In genomic region chr10:124736491-124737136, GRCh38 we compare ENCODE assay signal across 9 cellular contexts. TPM values are rescaled to one million over a fixed set of nuclear protein-coding genes. Genes with fewer than 3 reads are reported as not detected.
DNase-seq lines count a peak whose midpoint lies in the region; ATAC-seq, FAIRE-seq and TF ChIP-seq lines count a peak whose summit lies in the region.
"Had no signal": no experiment of that assay in that cellular context is flagged by ENCODE, and none has a peak within 500 bp of the region (broad histone marks: within the 10 kb centered on the region; RNA-seq: fewer than 3 reads in every experiment).

No MANE protein-coding gene starts in this region.

- intact Hi-C loops in Panc1 (cut with micrococcal nuclease; ENCODE audit: unreplicated experiment), result no loop called here
- intact Hi-C loops in activated T-helper 2 cell treated with anti-CD3 and anti-CD28 coated beads, Interferon-gamma antibody, Interleukin-2, Interleukin-4, amounts not matched to agents 10 μg/mL and 5 μg/mL and 100 μg/mL, durations not matched to agents 14 hours and 24 hours and 36 hours (cut with micrococcal nuclease), result no loop called here

- H3K4me1 Mint-ChIP-seq in activated T-helper 2 cell treated with anti-CD3 and anti-CD28 coated beads, Interferon-gamma antibody, Interleukin-2, Interleukin-4, amounts not matched to agents 10 μg/mL and 5 μg/mL and 100 μg/mL, durations not matched to agents 14 hours and 24 hours and 36 hours (ENCODE audit: low read depth), result peaks cover 66% of the 10 kb centered on the region

- no TSS peak for BruUV-seq in Panc1 (replicated peaks; lab: Mats Ljungman, UMichigan)

- peaks cover 2% of the 10 kb centered on the region for H3K27me3 Mint-ChIP-seq in activated T-helper 2 cell treated with anti-CD3 and anti-CD28 coated beads, Interferon-gamma antibody, Interleukin-2, Interleukin-4, amounts not matched to agents 10 μg/mL and 5 μg/mL and 100 μg/mL, durations not matched to agents 14 hours and 24 hours and 36 hours (ENCODE audit: low read depth)

- in situ Hi-C loops in Panc1 (cut with HindIII; ENCODE audit: low pct_unique_long_range_greater_than_20kb, low sequenced_read_pairs), result no loop called here

- no peak for TF ChIP-seq CTCF in A549 (IDR thresholded peaks at IDR 0.05)
- no peak for TF ChIP-seq CTCF in Panc1 (IDR thresholded peaks at IDR 0.05)

- H3K9me3 Mint-ChIP-seq in activated T-helper 2 cell treated with anti-CD3 and anti-CD28 coated beads, Interferon-gamma antibody, Interleukin-2, Interleukin-4, amounts not matched to agents 10 μg/mL and 5 μg/mL and 100 μg/mL, durations not matched to agents 14 hours and 24 hours and 36 hours, result no peaks in the 10 kb centered on the region

- ATAC-seq in A549 (peak in 1 of 2 experiments; percentile 66; a peak in 3 of 6 replicates), Panc1 (peak; percentile 76), esophagus mucosa (peak; percentile 71), GM18517 (IDR thresholded peaks at IDR 0.05; ENCODE audit: unreplicated experiment) (no peak)

- H3K4me3 ChIP-seq in A549, result no peak overlapping the region
- peak overlapping the region in 1 of 2 experiments; percentile 12; a peak in 2 of 4 replicates for H3K4me3 ChIP-seq in Panc1 (ENCODE audit: low read depth in 2 of 2, low read length in 2 of 2)

- WGBS in A549 (ENCODE audit: missing lambda C conversion rate), result 53% methylated on average over 8 of the region's 11 CpGs

- TF ChIP-seq POLR2A in A549 (IDR thresholded peaks at IDR 0.05; ENCODE audit: low read length), result no peak

- no peak for TF ChIP-seq RAD21 in A549 (conservative IDR thresholded peaks at IDR 0.05 in 1 of 2, IDR thresholded peaks at IDR 0.05 in 1 of 2)

- H3K27me3 ChIP-seq in Panc1 (ENCODE audit: control insufficient read depth, insufficient read depth, low read length), result no peaks in the 10 kb centered on the region

- no peaks in the 10 kb centered on the region for H3K9me3 ChIP-seq in A549
- H3K9me3 ChIP-seq in Panc1 (ENCODE audit: control insufficient read depth, insufficient read depth, low read depth, low read length), result no peaks in the 10 kb centered on the region

- H3K4me3 Mint-ChIP-seq in activated T-helper 2 cell treated with anti-CD3 and anti-CD28 coated beads, Interferon-gamma antibody, Interleukin-2, Interleukin-4, amounts not matched to agents 10 μg/mL and 5 μg/mL and 100 μg/mL, durations not matched to agents 14 hours and 24 hours and 36 hours (ENCODE audit: low read depth), result no peak overlapping the region

- H3K36me3 Mint-ChIP-seq in activated T-helper 2 cell treated with anti-CD3 and anti-CD28 coated beads, Interferon-gamma antibody, Interleukin-2, Interleukin-4, amounts not matched to agents 10 μg/mL and 5 μg/mL and 100 μg/mL, durations not matched to agents 14 hours and 24 hours and 36 hours (ENCODE audit: low read depth), result peaks cover 44% of the 10 kb centered on the region

- peak overlapping the region in 1 of 2 experiments; percentile 67; a peak in 3 of 6 replicates for H3K27ac ChIP-seq in A549
- peak overlapping the region; percentile 86 for H3K27ac ChIP-seq in Panc1 (ENCODE audit: low read length)

- no peak for TF ChIP-seq EP300 in A549 (IDR thresholded peaks at IDR 0.05)

- no peak for FAIRE-seq in A549 (lab: Jason Lieb, UNC)
- FAIRE-seq: G401.6 had no signal

- H3K4me1 ChIP-seq in A549 (peaks cover 26% of the 10 kb centered on the region), Panc1 (ENCODE audit: control insufficient read depth, insufficient read depth, low read length) (peaks cover 69% of the 10 kb centered on the region)

- H3K27ac Mint-ChIP-seq in activated T-helper 2 cell treated with anti-CD3 and anti-CD28 coated beads, Interferon-gamma antibody, Interleukin-2, Interleukin-4, amounts not matched to agents 10 μg/mL and 5 μg/mL and 100 μg/mL, durations not matched to agents 14 hours and 24 hours and 36 hours, result no peak overlapping the region

- H3K4me2 ChIP-seq in A549, result peak overlapping the region; percentile 25; the same call in 2 of the 3 replicates

- peak in 1 of 2 experiments; percentile 36 for DNase-seq in A549 (ENCODE audit: low read depth in 1 of 2, low spot score in 1 of 2)
- DNase-seq in Panc1 (ENCODE audit: low read depth, low spot score), result no peak
- peak; percentile 94 for DNase-seq in myocyte (ENCODE audit: low read depth)
- no peak for DNase-seq in activated T-helper 2 cell treated with anti-CD3 and anti-CD28 coated beads, Interferon-gamma antibody, Interleukin-2, Interleukin-4, amounts not matched to agents 10 μg/mL and 5 μg/mL and 100 μg/mL, durations not matched to agents 14 hours and 24 hours and 36 hours (ENCODE audit: low spot score)
- no peak for DNase-seq in OCI-M1 (lab: John Stamatoyannopoulos, UW)
- no peak for DNase-seq in central memory CD4-positive, alpha-beta T cell

- H3K36me3 ChIP-seq in Panc1 (ENCODE audit: control insufficient read depth, insufficient read depth, low read length), result no peaks in the 10 kb centered on the region

- CTCF ChIA-PET in A549 (lab: Yijun Ruan, JAX) (interaction anchor here (1.0 to 6.8 kb wide), 3 partner anchors 197 to 348 kb away, joined by 3 to 96 read pairs (median 11); no protein-coding TSS in a partner anchor), Panc1 (lab: Charles Lee) (interaction anchor here (0.6 kb wide), 1 partner anchor 17 kb away, joined by 3 read pairs; no protein-coding TSS in a partner anchor)

- POLR2A ChIA-PET in A549 (lab: Yijun Ruan, JAX), result no interaction called here
- POLR2A ChIA-PET in Panc1 (lab: Charles Lee), result interaction anchor here (0.6 to 0.7 kb wide), 3 partner anchors 13 to 956 kb away, joined by 3 to 9 read pairs (median 3); no protein-coding TSS in a partner anchor

TF ChIP-seq in A549, 52 proteins besides CTCF, POLR2A, EP300 and RAD21:
- no peak for TF ChIP-seq CHD2 (IDR thresholded peaks at IDR 0.05; ENCODE audit: low read length, partially characterized antibody)
- no peak for TF ChIP-seq EHF (CRISPR knock-in tag; IDR thresholded peaks at IDR 0.05)
- TF ChIP-seq JUN (IDR thresholded peaks at IDR 0.05), result no peak
- no peak for TF ChIP-seq TP53 (CRISPR knock-in tag; IDR thresholded peaks at IDR 0.05)
- TF ChIP-seq MAX (IDR thresholded peaks at IDR 0.05), result peak; percentile 46; the same call in 1 of the 2 replicates
- no peak for TF ChIP-seq HEYL (CRISPR knock-in tag; IDR thresholded peaks at IDR 0.05)

RNA-seq across cellular contexts. Expression of gene FAM53B, which starts 7.6 kb away (rescaled TPM):
- polyA plus RNA-seq in A549 (2011; rRNA removed), result 5.1 and 6.3 TPM in 2 replicates
- 4.5 and 6.9 TPM in 2 replicates for polyA plus RNA-seq in A549 (2012; cell fraction: cytosol; rRNA removed)
- polyA plus RNA-seq in A549 (2012; cell fraction: nucleus; rRNA removed), result 13.3 and 14.8 TPM in 2 replicates
- polyA plus RNA-seq in A549 (2017; fragmentation: RNase III; extraction: RNeasy Plus Mini Kit Qiagen cat#74134 plus additional on column Dnase treatment), result 8.2 to 8.5 TPM (median 8.2 TPM) in 3 replicates
- 18.5 and 21.4 TPM in 2 replicates for polyA minus RNA-seq in A549 (2011; rRNA and poly(A)+ RNA removed)
- 42.5 TPM for total RNA-seq in Panc1 (2021; ENCODE audit: unreplicated experiment)
- polyA plus RNA-seq in Panc1 (2012; ENCODE audit: insufficient read length), result 31.8 TPM
- 24.9 TPM for total RNA-seq in esophagus mucosa
- 28.3 and 28.7 TPM in 2 replicates for total RNA-seq in myocyte
- 14.8 TPM for polyA plus RNA-seq in myocyte (2012)
- total RNA-seq in activated T-helper 2 cell treated with anti-CD3 and anti-CD28 coated beads, Interferon-gamma antibody, Interleukin-2, Interleukin-4, amounts not matched to agents 10 μg/mL and 5 μg/mL and 100 μg/mL, durations not matched to agents 14 hours and 24 hours and 36 hours, result 18.1 and 19.3 TPM in 2 replicates

RNA-seq across cellular contexts. Expression of gene EEF1AKMT2, which starts 55.1 kb away (rescaled TPM):
- polyA plus RNA-seq in A549 (2011; rRNA removed) (21.5 and 28.1 TPM in 2 replicates), A549 (2017; fragmentation: RNase III; extraction: RNeasy Plus Mini Kit Qiagen cat#74134 plus additional on column Dnase treatment) (23.4 to 27.8 TPM (median 23.5 TPM) in 3 replicates)
- polyA plus RNA-seq in A549 (2012; cell fraction: cytosol; rRNA removed), result 11.4 and 12.8 TPM in 2 replicates
- polyA plus RNA-seq in A549 (2012; cell fraction: nucleus; rRNA removed), result 4.8 and 9.3 TPM in 2 replicates
- polyA minus RNA-seq in A549 (2011; rRNA and poly(A)+ RNA removed), result 8.8 and 9.9 TPM in 2 replicates
- total RNA-seq in Panc1 (2021; ENCODE audit: unreplicated experiment) (39.2 TPM), esophagus mucosa (10.0 TPM), myocyte (13.0 and 18.3 TPM in 2 replicates)
- 24.1 TPM for polyA plus RNA-seq in Panc1 (2012; ENCODE audit: insufficient read length)
- polyA plus RNA-seq in myocyte (2012), result 12.2 TPM
- 20.9 and 21.0 TPM in 2 replicates for total RNA-seq in activated T-helper 2 cell treated with anti-CD3 and anti-CD28 coated beads, Interferon-gamma antibody, Interleukin-2, Interleukin-4, amounts not matched to agents 10 μg/mL and 5 μg/mL and 100 μg/mL, durations not matched to agents 14 hours and 24 hours and 36 hours
